ENCODE assay signal across 8 cellular contexts in genomic region chr9:135500525-135501260, GRCh38. TPM values are rescaled to one million over a fixed set of nuclear protein-coding genes. Genes with fewer than 3 reads are reported as not detected.
DNase-seq lines count a peak whose midpoint lies in the region; ATAC-seq and TF ChIP-seq lines count a peak whose summit lies in the region.

MRPS2 (plus strand) TSS chr9:135500682; CDS start chr9:135500711, 29 bp downstream.

- peak within 1 kb of the TSS; percentile 91 for H3K4me3 ChIP-seq in choroid plexus epithelial cell (ENCODE audit: low read depth, low read length)

- H3K36me3 Mint-ChIP-seq in activated CD4-positive, alpha-beta T cell treated with anti-CD3 and anti-CD28 coated beads for 36 hours (ENCODE audit: low read depth): peaks cover 36% of the 10 kb centered on the region

- H3K4me1 Mint-ChIP-seq in activated CD4-positive, alpha-beta T cell treated with anti-CD3 and anti-CD28 coated beads for 36 hours: peaks cover 19% of the 10 kb centered on the region

- CTCF ChIA-PET in activated CD4-positive, alpha-beta T cell treated with anti-CD3 and anti-CD28 coated beads for 36 hours (lab: Charles Lee): no interaction called here

- no peaks in the 10 kb centered on the region for H3K27me3 Mint-ChIP-seq in activated CD4-positive, alpha-beta T cell treated with anti-CD3 and anti-CD28 coated beads for 36 hours

- peak within 1 kb of the TSS; percentile 85 for H3K4me3 Mint-ChIP-seq in activated CD4-positive, alpha-beta T cell treated with anti-CD3 and anti-CD28 coated beads for 36 hours

- H3K9me3 Mint-ChIP-seq in activated CD4-positive, alpha-beta T cell treated with anti-CD3 and anti-CD28 coated beads for 36 hours (ENCODE audit: low read depth): no peaks in the 10 kb centered on the region

- TF ChIP-seq CTCF in choroid plexus epithelial cell (conservative IDR thresholded peaks at IDR 0.05; ENCODE audit: low read depth, low read length): peak; percentile 55

- peak; percentile 76 for ATAC-seq in GM18505 (IDR thresholded peaks at IDR 0.05; ENCODE audit: unreplicated experiment)
- ATAC-seq in HG03064 (IDR thresholded peaks at IDR 0.05; ENCODE audit: low read depth, unreplicated experiment): peak; percentile 76
- ATAC-seq in activated CD4-positive, alpha-beta T cell treated with anti-CD3 and anti-CD28 coated beads for 36 hours: peak; percentile 93
- ATAC-seq in left colon: peak; percentile 95

- intact Hi-C loops in activated CD4-positive, alpha-beta T cell treated with anti-CD3 and anti-CD28 coated beads for 36 hours (cut with DNase I, micrococcal nuclease): loop anchor here in 1 of 2 experiments (1.0 to 5.0 kb wide), 10 partner anchors 20 to 1475 kb away; partner anchors contain the start of genes BRD3, BRD3OS, CAMSAP1 and RNU6ATAC
- intact Hi-C loops in left colon (cut with DNase I, micrococcal nuclease): no loop called here

- peak; percentile 77 for TF ChIP-seq POLR2A in GM18505 (IDR thresholded peaks at IDR 0.05; ENCODE audit: borderline replicate concordance, extremely low read depth, insufficient read depth, insufficient read length)

- peak within 1 kb of the TSS; percentile 91 for H3K27ac Mint-ChIP-seq in activated CD4-positive, alpha-beta T cell treated with anti-CD3 and anti-CD28 coated beads for 36 hours

- POLR2A ChIA-PET in activated CD4-positive, alpha-beta T cell treated with anti-CD3 and anti-CD28 coated beads for 36 hours (lab: Charles Lee): no interaction called here

- peak; percentile 65 for DNase-seq in A172 (ENCODE audit: low spot score)
- peak; percentile 43 for DNase-seq in NCI-H2227 treated with DMSO at 0.1 percent for 48 hours (lab: John Stamatoyannopoulos, UW)
- peak; percentile 91 for DNase-seq in activated CD4-positive, alpha-beta T cell treated with anti-CD3 and anti-CD28 coated beads for 36 hours
- peak; percentile 90 for DNase-seq in choroid plexus epithelial cell (ENCODE audit: low read depth)
- peak; percentile 80 to 88 for DNase-seq in left colon
- DNase-seq in stimulated activated CD4-positive, alpha-beta T cell treated with anti-CD3 and anti-CD28 coated beads, Interleukin-1b, Interleukin-23, amount 100 ng/mL, for 4 hours (ENCODE audit: low read depth in 2 of 2): peak; percentile 68 to 82

RNA-seq across cellular contexts. Expression of gene MRPS2, which starts in this region (rescaled TPM):
- 52.5 and 54.2 TPM in 2 replicates for total RNA-seq in A172 (2014; rRNA removed; shearing (Covaris generic))
- total RNA-seq in activated CD4-positive, alpha-beta T cell treated with anti-CD3 and anti-CD28 coated beads for 36 hours: 10 to 100 TPM; 50.0 to 70.6 TPM
- total RNA-seq in left colon: 10 to 100 TPM; 25.4 to 35.3 TPM

Comparison
In these comparisons a context has a peak if more than half of its experiments do, and no peak if none do; other contexts are left out.
1. Peak in every context shown above with its lines: DNase-seq, ATAC-seq and H3K4me3 ChIP-seq.